23 cellular contexts compared by ENCODE assay signal in the genomic region with DNA sequence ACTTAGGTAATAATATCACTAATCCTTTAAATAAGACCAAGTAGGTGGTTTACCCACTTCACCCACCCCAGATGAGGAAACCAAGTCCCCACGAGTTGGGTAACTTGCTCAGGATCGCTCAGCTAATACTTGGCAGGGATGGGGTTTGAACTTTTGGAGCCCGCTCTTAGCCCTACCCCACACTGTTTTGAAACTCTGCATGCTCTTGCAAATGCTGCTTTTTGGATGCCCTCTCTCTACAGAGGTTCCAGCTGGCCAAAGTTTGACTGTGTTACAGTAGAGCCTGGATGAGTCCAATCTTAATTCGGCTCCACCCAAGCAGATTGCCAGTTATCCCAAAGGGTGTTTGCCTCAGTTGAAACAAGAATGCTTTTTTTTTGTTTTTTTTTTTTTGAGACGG. TPM values are rescaled to one million over a fixed set of nuclear protein-coding genes. Genes with fewer than 3 reads are reported as not detected.
A peak's percentile ranks its signal among the peaks of the same experiment; 100 is the strongest.
DNase-seq lines count a peak whose midpoint lies in the region; ATAC-seq, FAIRE-seq and TF ChIP-seq lines count a peak whose summit lies in the region.
"Had no signal": no experiment of that assay in that cellular context is flagged by ENCODE, and none has a peak within 500 bp of the region (broad histone marks: within the 10 kb centered on the region; RNA-seq: fewer than 3 reads in every experiment).

No MANE protein-coding gene starts in this region.

- peaks cover 61% of the 10 kb centered on the region for H3K4me1 Mint-ChIP-seq in activated T-helper 17 cell treated with anti-CD3 and anti-CD28 coated beads, Interleukin-2, amount 50 U/mL, for 72 hours
- H3K4me1 Mint-ChIP-seq in natural killer cell: peaks cover 92 to 98% of the 10 kb centered on the region in 2 donors

- TF ChIP-seq CTCF in natural killer cell (IDR thresholded peaks at IDR 0.05) (no peak), tibial artery (IDR thresholded peaks at IDR 0.05) (no peak)

- peak overlapping the region; percentile 85 for H3K4me3 Mint-ChIP-seq in activated T-helper 17 cell treated with anti-CD3 and anti-CD28 coated beads, Interleukin-2, amount 50 U/mL, for 72 hours
- peak overlapping the region; percentile 87 for H3K4me3 Mint-ChIP-seq in natural killer cell
- H3K4me3 Mint-ChIP-seq: activated CD4-positive, alpha-beta T cell treated with anti-CD3 and anti-CD28 coated beads, Interleukin-2, amount 10 ng/mL, durations not matched to agents 7 days and 5 days; activated naive CD8-positive, alpha-beta T cell treated with anti-CD3 and anti-CD28 coated beads, Interleukin-2, amount 50 U/mL, for 24 hours; HFFc6; nephron had no signal

- H3K36me3 ChIP-seq in tibial artery: no peaks in the 10 kb centered on the region

- H3K27me3 Mint-ChIP-seq in activated T-helper 17 cell treated with anti-CD3 and anti-CD28 coated beads, Interleukin-2, amount 50 U/mL, for 72 hours: no peaks in the 10 kb centered on the region
- H3K27me3 Mint-ChIP-seq in natural killer cell (ENCODE audit: low read depth in 2 of 2): no peaks in the 10 kb centered on the region

- H3K27ac Mint-ChIP-seq in activated T-helper 17 cell treated with anti-CD3 and anti-CD28 coated beads, Interleukin-2, amount 50 U/mL, for 72 hours: no peak overlapping the region
- H3K27ac Mint-ChIP-seq in natural killer cell: peak overlapping the region; percentile 76 to 86
- H3K27ac Mint-ChIP-seq: activated CD4-positive, alpha-beta T cell treated with anti-CD3 and anti-CD28 coated beads, Interleukin-2, amount 10 ng/mL, durations not matched to agents 7 days and 5 days; activated naive CD8-positive, alpha-beta T cell treated with anti-CD3 and anti-CD28 coated beads, Interleukin-2, amount 50 U/mL, for 24 hours; HFFc6; nephron had no signal

- FAIRE-seq in GM12892 (lab: Jason Lieb, UNC): no peak

- TF ChIP-seq POLR2A in GM12892 (IDR thresholded peaks at IDR 0.05; ENCODE audit: low read depth, low read length): no peak

- H3K36me3 Mint-ChIP-seq in activated T-helper 17 cell treated with anti-CD3 and anti-CD28 coated beads, Interleukin-2, amount 50 U/mL, for 72 hours (ENCODE audit: low read depth): no peaks in the 10 kb centered on the region
- H3K36me3 Mint-ChIP-seq in natural killer cell: peaks cover 20% of the 10 kb centered on the region

- H3K4me1 ChIP-seq in tibial artery: peaks cover 0 to 88% (median 65%) of the 10 kb centered on the region in 4 donors

- no peaks in the 10 kb centered on the region for H3K27me3 ChIP-seq in tibial artery
- H3K27me3 ChIP-seq: testis had no signal

- DNase-seq in Right ventricle myocardium superior (no peak), natural killer cell (no peak), tibial artery (peak; percentile 80 to 90), GM12892 (ENCODE audit: insufficient read length) (no peak), NCI-H2227 treated with DMSO at 0.1 percent for 48 hours (lab: John Stamatoyannopoulos, UW) (no peak)
- DNase-seq: activated CD4-positive, alpha-beta T cell treated with anti-CD3 and anti-CD28 coated beads, Interleukin-2, amount 10 ng/mL, durations not matched to agents 7 days and 5 days; activated effector memory CD4-positive, alpha-beta T cell treated with Interleukin-2 at 50 U/mL for 16 hours; activated naive CD8-positive, alpha-beta T cell treated with anti-CD3 and anti-CD28 coated beads, Interleukin-2, amount 50 U/mL, for 24 hours; DND-41; erythroblast; HFFc6; NCI-H1092; NCI-H2081; NCI-H524; stimulated activated CD8-positive, alpha-beta memory T cell treated with anti-CD3 and anti-CD28 coated beads, Interleukin-4, amount 100 ng/mL, for 48 hours; T-helper 1 cell; testis had no signal

- intact Hi-C loops in Right ventricle myocardium superior (cut with DNase I): no loop called here
- intact Hi-C loops in natural killer cell (cut with micrococcal nuclease): no loop called here
- intact Hi-C loops in tibial artery (cut with DNase I; ENCODE audit: low total_unique reads): no loop called here

- peak overlapping the region; percentile 95 for H3K27ac ChIP-seq in tibial artery
- H3K27ac ChIP-seq: KMS-11, testis had no signal

- ATAC-seq in activated T-helper 17 cell treated with anti-CD3 and anti-CD28 coated beads, Interleukin-2, amount 50 U/mL, for 72 hours (replicated peaks): no peak
- ATAC-seq in Right ventricle myocardium superior (ENCODE audit: poor library complexity): peak; percentile 70
- ATAC-seq in natural killer cell: no peak
- ATAC-seq in HG02763 (IDR thresholded peaks at IDR 0.05; ENCODE audit: unreplicated experiment): no peak
- ATAC-seq in HG02981 (IDR thresholded peaks at IDR 0.05; ENCODE audit: unreplicated experiment): no peak
- ATAC-seq: activated naive CD8-positive, alpha-beta T cell treated with anti-CD3 and anti-CD28 coated beads, Interleukin-2, amount 50 U/mL, for 24 hours had no signal

- H3K9me3 Mint-ChIP-seq in activated T-helper 17 cell treated with anti-CD3 and anti-CD28 coated beads, Interleukin-2, amount 50 U/mL, for 72 hours: peaks cover 9% of the 10 kb centered on the region
- H3K9me3 Mint-ChIP-seq in natural killer cell: peaks cover 0 to 3% of the 10 kb centered on the region in 2 donors

- H3K9me3 ChIP-seq in tibial artery: no peaks in the 10 kb centered on the region
- H3K9me3 ChIP-seq: testis had no signal

- H3K4me3 ChIP-seq in tibial artery: no peak overlapping the region
- H3K4me3 ChIP-seq: smooth muscle cell, testis had no signal

RNA-seq across cellular contexts. Expression of gene PLEKHG3, which starts 6.8 kb away (rescaled TPM):
- total RNA-seq in activated T-helper 17 cell treated with anti-CD3 and anti-CD28 coated beads, Interleukin-2, amount 50 U/mL, for 72 hours: 10 to 100 TPM; 17.2 to 19.2 TPM
- total RNA-seq in Right ventricle myocardium superior (16.6 TPM), natural killer cell (100 to 1,000 TPM; 184 to 285 (median 225) TPM)
- 0.30 TPM for polyA plus RNA-seq in GM12892 (2012; ENCODE audit: missing spikeins)

Comparison
In these comparisons a context has a peak if more than half of its experiments do, and no peak if none do; other contexts are left out.
1. DNase-seq: peak in tibial artery (2 of 2); none in Right ventricle myocardium superior (single experiment), natural killer cell (single experiment), GM12892 (single experiment) and NCI-H2227 treated with DMSO at 0.1 percent for 48 hours (single experiment).
2. RNA of gene PLEKHG3, which starts 6.8 kb away (total RNA-seq): 184 to 285 TPM in natural killer cell; 17.2 to 19.2 TPM in activated T-helper 17 cell treated with anti-CD3 and anti-CD28 coated beads, Interleukin-2, amount 50 U/mL, for 72 hours and 16.6 TPM in Right ventricle myocardium superior (single experiment); every median in the first group is over 4 times any median in the second.